In the genomic region with DNA sequence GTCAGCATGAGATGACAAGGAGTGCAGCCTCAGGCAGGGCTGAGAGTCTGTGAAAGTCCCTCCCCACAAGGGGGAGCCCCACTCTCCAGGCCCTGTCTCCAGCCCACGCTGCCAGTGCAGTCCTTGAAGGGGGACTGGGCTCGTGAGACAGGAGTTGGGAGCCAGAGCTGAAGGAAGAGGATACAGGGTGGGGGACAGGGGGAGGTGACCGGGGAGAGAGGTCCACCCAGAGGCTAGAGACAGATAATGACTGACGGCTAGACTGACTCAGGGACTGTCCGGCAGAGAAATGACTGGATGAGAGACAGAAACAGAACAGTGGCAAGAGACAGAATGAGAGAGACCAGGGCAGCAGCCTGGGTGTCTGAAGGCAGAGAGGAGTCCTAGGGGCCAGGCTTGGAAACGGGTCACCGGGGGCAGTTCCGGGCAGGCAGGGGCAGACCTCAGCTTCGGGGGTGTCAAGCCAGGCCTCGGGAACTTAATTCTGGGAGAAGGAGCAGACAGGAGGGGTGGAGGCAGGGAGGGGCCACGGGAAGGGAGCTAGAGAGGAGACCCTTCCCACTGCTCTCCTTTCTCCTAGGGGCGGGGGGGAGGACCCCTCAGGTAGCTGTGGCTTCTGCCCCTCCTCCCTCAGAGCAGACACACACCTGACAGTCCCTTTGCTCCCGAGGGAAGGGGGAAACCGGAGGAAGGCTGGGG, we compare ENCODE assay signal across 8 cellular contexts.
DNase-seq lines count a peak whose midpoint lies in the region; ATAC-seq and TF ChIP-seq lines count a peak whose summit lies in the region.

No MANE protein-coding gene starts in this region.

- DNase-seq in WERI-Rb-1 (peak; percentile 90), coronary artery (ENCODE audit: low spot score) (no peak), medulla oblongata (ENCODE audit: extremely low spot score) (peak; percentile 72), NCI-H510A (lab: John Stamatoyannopoulos, UW) (no peak), MV-4-11 (lab: John Stamatoyannopoulos, UW) (no peak)
- peak; percentile 25 for DNase-seq in stimulated activated CD8-positive, alpha-beta memory T cell treated with anti-CD3 and anti-CD28 coated beads, Interleukin-15, amount 100 ng/mL, for 24 hours (ENCODE audit: low read depth)

- peak; percentile 41 for ATAC-seq in GM18517 (IDR thresholded peaks at IDR 0.05; ENCODE audit: unreplicated experiment)
- ATAC-seq in HG03139 (IDR thresholded peaks at IDR 0.05; ENCODE audit: unreplicated experiment): peak; percentile 42

- H3K9me3 ChIP-seq in WERI-Rb-1 (ENCODE audit: severe bottlenecking): no peaks in the 10 kb centered on the region

- no peaks in the 10 kb centered on the region for H3K27me3 ChIP-seq in WERI-Rb-1 (ENCODE audit: insufficient read depth, low read depth, severe bottlenecking)

- peaks cover 37% of the 10 kb centered on the region for H3K36me3 ChIP-seq in WERI-Rb-1

- TF ChIP-seq CTCF in WERI-Rb-1 (IDR thresholded peaks at IDR 0.05; ENCODE audit: low read depth, low read length): peak; percentile 94
- peak; percentile 25 for TF ChIP-seq CTCF in coronary artery (IDR thresholded peaks at IDR 0.05)

- H3K27ac ChIP-seq in WERI-Rb-1 (peak overlapping the region; percentile 82), coronary artery (no peak overlapping the region)

- peak overlapping the region; percentile 76 for H3K4me3 ChIP-seq in WERI-Rb-1 (ENCODE audit: low read depth, low read length)
- H3K4me3 ChIP-seq in coronary artery: peak overlapping the region; percentile 82

Comparison
In these comparisons a context has a peak if more than half of its experiments do, and no peak if none do; other contexts are left out.
1. DNase-seq: peak in WERI-Rb-1 (single experiment), medulla oblongata (single experiment) and stimulated activated CD8-positive, alpha-beta memory T cell treated with anti-CD3 and anti-CD28 coated beads, Interleukin-15, amount 100 ng/mL, for 24 hours (single experiment); none in coronary artery (single experiment), NCI-H510A (single experiment) and MV-4-11 (single experiment).